ENCODE assay signal across 12 cellular contexts in the genomic region with DNA sequence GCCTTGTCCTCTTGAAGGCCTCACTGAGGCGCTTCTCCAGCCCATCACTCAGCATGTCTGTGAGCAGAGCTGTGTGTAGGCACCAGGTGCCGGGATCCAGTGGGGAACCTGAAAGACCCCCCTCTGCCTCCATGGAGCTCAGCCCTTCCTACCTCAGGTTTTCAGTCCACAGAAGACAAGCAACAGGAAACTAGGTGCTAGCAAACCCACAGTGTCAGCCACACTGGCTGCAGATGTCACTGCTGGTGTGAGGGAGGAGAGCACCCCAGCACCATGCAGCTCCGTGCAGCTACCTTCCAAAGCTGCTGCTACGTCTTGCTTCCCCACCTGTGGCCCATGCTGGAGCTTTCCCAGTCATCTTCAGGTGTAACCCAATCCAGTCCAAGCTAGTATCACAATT. TPM values are rescaled to one million over a fixed set of nuclear protein-coding genes. Genes with fewer than 3 reads are reported as not detected.
DNase-seq lines count a peak whose midpoint lies in the region; ATAC-seq and TF ChIP-seq lines count a peak whose summit lies in the region.
"Had no signal": no experiment of that assay in that cellular context is flagged by ENCODE, and none has a peak within 500 bp of the region (broad histone marks: within the 10 kb centered on the region; RNA-seq: fewer than 3 reads in every experiment).

No MANE protein-coding gene starts in this region.

- H3K27ac ChIP-seq in right cardiac atrium (ENCODE audit: low read length) (no peak overlapping the region), heart right ventricle (peak overlapping the region in 1 of 10 donors; percentile 85), thymus (ENCODE audit: low read depth) (peak overlapping the region; percentile 42), H9 (ENCODE audit: insufficient read length, low read depth, low read length) (no peak overlapping the region)
- H3K27ac ChIP-seq: foreskin keratinocyte had no signal

- H2AK5ac ChIP-seq in H9 (ENCODE audit: insufficient read length, low read length): no peak overlapping the region

- H3K27me3 Mint-ChIP-seq in activated CD4-positive, alpha-beta T cell treated with anti-CD3 and anti-CD28 coated beads, Interleukin-2, amount 10 ng/mL, durations not matched to agents 7 days and 5 days: no peaks in the 10 kb centered on the region
- H3K27me3 Mint-ChIP-seq in central memory CD8-positive, alpha-beta T cell: no peaks in the 10 kb centered on the region
- no peaks in the 10 kb centered on the region; the same call in none of the 2 replicates for H3K27me3 Mint-ChIP-seq in H9 (ENCODE audit: low read depth)

- H3K4ac ChIP-seq in H9 (ENCODE audit: low read depth, low read length): no peak overlapping the region

- no peak overlapping the region for H3K56ac ChIP-seq in H9 (ENCODE audit: insufficient read length, low read depth, low read length)

- H3K23ac ChIP-seq in H9 (ENCODE audit: insufficient read length, low read depth, low read length): no peak overlapping the region

- no peaks in the 10 kb centered on the region for H3K23me2 ChIP-seq in H9 (ENCODE audit: insufficient read length, low read depth, low read length, poor library complexity, severe bottlenecking)

- H2BK12ac ChIP-seq in H9 (ENCODE audit: insufficient read length, low read depth, low read length): no peak overlapping the region

- H3K18ac ChIP-seq in H9 (ENCODE audit: insufficient read length, low read depth, low read length): no peak overlapping the region

- peaks cover 50% of the 10 kb centered on the region for H3K36me3 Mint-ChIP-seq in activated CD4-positive, alpha-beta T cell treated with anti-CD3 and anti-CD28 coated beads, Interleukin-2, amount 10 ng/mL, durations not matched to agents 7 days and 5 days (ENCODE audit: low read depth)
- H3K36me3 Mint-ChIP-seq in central memory CD8-positive, alpha-beta T cell (ENCODE audit: insufficient read depth): peaks cover 26% of the 10 kb centered on the region
- no peaks in the 10 kb centered on the region for H3K36me3 Mint-ChIP-seq in H9 (ENCODE audit: insufficient read depth in 1 of 3, low read depth in 3 of 3)

- H3T11ph ChIP-seq in H9 (ENCODE audit: low read length): no peak overlapping the region

- no peak overlapping the region for H3K4me3 ChIP-seq in right cardiac atrium (ENCODE audit: low read length)
- H3K4me3 ChIP-seq in heart right ventricle: peak overlapping the region in 1 of 10 donors; percentile 10
- H3K4me3 ChIP-seq in thymus (ENCODE audit: low read length): no peak overlapping the region
- H3K4me3 ChIP-seq: MG63 had no signal

- H4K8ac ChIP-seq in H9 (replicated peaks; ENCODE audit: insufficient read length, low read depth, low read length): no peak overlapping the region

- no peak overlapping the region for H2AFZ ChIP-seq in H9 (ENCODE audit: low read length)

- no peak overlapping the region for H4K5ac ChIP-seq in H9 (ENCODE audit: insufficient read length, low read depth, low read length)

- H2BK5ac ChIP-seq in H9 (ENCODE audit: insufficient read length, low read length): no peak overlapping the region

- H3K4me1 ChIP-seq in right cardiac atrium (ENCODE audit: control insufficient read depth, insufficient read depth, low read length): no peaks in the 10 kb centered on the region
- H3K4me1 ChIP-seq in heart right ventricle: peaks cover 0 to 77% (median 9%) of the 10 kb centered on the region in 9 donors
- peaks cover 9% of the 10 kb centered on the region for H3K4me1 ChIP-seq in thymus (ENCODE audit: control insufficient read depth, insufficient read depth, low read length)
- no peaks in the 10 kb centered on the region for H3K4me1 ChIP-seq in H9 (ENCODE audit: insufficient read depth, low read length)
- H3K4me1 ChIP-seq: foreskin keratinocyte had no signal

- no peak overlapping the region for H4K91ac ChIP-seq in H9 (ENCODE audit: insufficient read length, low read depth, low read length)

- H3K4me1 Mint-ChIP-seq in activated CD4-positive, alpha-beta T cell treated with anti-CD3 and anti-CD28 coated beads, Interleukin-2, amount 10 ng/mL, durations not matched to agents 7 days and 5 days: peaks cover 86% of the 10 kb centered on the region
- peaks cover 89% of the 10 kb centered on the region for H3K4me1 Mint-ChIP-seq in central memory CD8-positive, alpha-beta T cell
- 0 out of 4 replicates have a peak, but pooled peaks cover 0 to 4% of the 10 kb centered on the region in 2 experiments for H3K4me1 Mint-ChIP-seq in H9

- H3K27me3 ChIP-seq in right cardiac atrium (ENCODE audit: control insufficient read depth, insufficient read depth): no peaks in the 10 kb centered on the region
- H3K27me3 ChIP-seq in heart right ventricle: no peaks in the 10 kb centered on the region
- H3K27me3 ChIP-seq in thymus (ENCODE audit: control insufficient read depth, insufficient read depth): no peaks in the 10 kb centered on the region
- H3K27me3 ChIP-seq in H9 (ENCODE audit: insufficient read depth, low read length): no peaks in the 10 kb centered on the region
- H3K27me3 ChIP-seq: foreskin keratinocyte, MG63 had no signal

- no peak overlapping the region for H2BK120ac ChIP-seq in H9 (ENCODE audit: low read depth, low read length, poor library complexity, severe bottlenecking)

- H3K27ac Mint-ChIP-seq in activated CD4-positive, alpha-beta T cell treated with anti-CD3 and anti-CD28 coated beads, Interleukin-2, amount 10 ng/mL, durations not matched to agents 7 days and 5 days: peak overlapping the region; percentile 93
- H3K27ac Mint-ChIP-seq in central memory CD8-positive, alpha-beta T cell (ENCODE audit: low read depth): peak overlapping the region; percentile 97
- H3K27ac Mint-ChIP-seq in H9: no peak overlapping the region

- no peaks in the 10 kb centered on the region for H3K9me3 Mint-ChIP-seq in activated CD4-positive, alpha-beta T cell treated with anti-CD3 and anti-CD28 coated beads, Interleukin-2, amount 10 ng/mL, durations not matched to agents 7 days and 5 days
- no peaks in the 10 kb centered on the region for H3K9me3 Mint-ChIP-seq in central memory CD8-positive, alpha-beta T cell
- H3K9me3 Mint-ChIP-seq in H9: no peaks in the 10 kb centered on the region

- no peaks in the 10 kb centered on the region for H3K9me3 ChIP-seq in right cardiac atrium (ENCODE audit: control insufficient read depth, low read length)
- no peaks in the 10 kb centered on the region for H3K9me3 ChIP-seq in heart right ventricle
- no peaks in the 10 kb centered on the region for H3K9me3 ChIP-seq in thymus (ENCODE audit: control insufficient read depth)
- no peaks in the 10 kb centered on the region for H3K9me3 ChIP-seq in H9 (ENCODE audit: control insufficient read depth, low read depth, low read length)
- H3K9me3 ChIP-seq: MG63 had no signal

- WGBS in right cardiac atrium: 70% methylated on average over 4 of the region's 4 CpGs
- 69 to 71% methylated on average over 4 of the region's 4 CpGs for WGBS in heart right ventricle, 2 donors
- 26% methylated on average over 4 of the region's 4 CpGs for WGBS in thymus
- no CpG with 5 or more reads among the region's 4 CpGs for WGBS in H9 (ENCODE audit: extremely low coverage, insufficient read length, low lambda C conversion rate)

- no peak for ATAC-seq in right cardiac atrium
- ATAC-seq in heart right ventricle: no peak
- ATAC-seq in central memory CD8-positive, alpha-beta T cell (replicated peaks; ENCODE audit: extremely low read depth, poor library complexity, severe bottlenecking): peak; percentile 81
- ATAC-seq in HG02642 (IDR thresholded peaks at IDR 0.05; ENCODE audit: poor library complexity, unreplicated experiment): no peak
- ATAC-seq: foreskin keratinocyte, Panc1 had no signal

- no peak overlapping the region for H2BK15ac ChIP-seq in H9 (ENCODE audit: low read depth, low read length)

- no peaks in the 10 kb centered on the region for H3K79me2 ChIP-seq in H9 (ENCODE audit: insufficient read depth, low read length)

- H3K4me3 Mint-ChIP-seq in activated CD4-positive, alpha-beta T cell treated with anti-CD3 and anti-CD28 coated beads, Interleukin-2, amount 10 ng/mL, durations not matched to agents 7 days and 5 days: peak overlapping the region; percentile 61
- peak overlapping the region; percentile 88 for H3K4me3 Mint-ChIP-seq in central memory CD8-positive, alpha-beta T cell
- H3K4me3 Mint-ChIP-seq in H9: no peak overlapping the region

- no peak overlapping the region for H3K4me2 ChIP-seq in H9 (ENCODE audit: insufficient read depth, insufficient read length, low read length)

- POLR2A ChIA-PET in activated CD4-positive, alpha-beta T cell treated with anti-CD3 and anti-CD28 coated beads, Interleukin-2, amount 10 ng/mL, durations not matched to agents 7 days and 5 days (lab: Charles Lee): interaction anchor here (0.7 kb wide), 1 partner anchor 28 kb away, joined by 3 read pairs; no protein-coding TSS in a partner anchor

- DNase-seq in right cardiac atrium: peak in 2 of 3 donors; percentile 18 to 25
- no peak for DNase-seq in heart right ventricle
- DNase-seq in activated CD4-positive, alpha-beta T cell treated with anti-CD3 and anti-CD28 coated beads, Interleukin-2, amount 10 ng/mL, durations not matched to agents 7 days and 5 days: peak; percentile 68
- DNase-seq in central memory CD8-positive, alpha-beta T cell (ENCODE audit: low spot score in 2 of 2): peak; percentile 41 to 64
- no peak for DNase-seq in H9
- no peak for DNase-seq in effector CD8-positive, alpha-beta T cell (lab: John Stamatoyannopoulos, UW)
- DNase-seq: foreskin keratinocyte, MG63, NCI-H226 had no signal

- TF ChIP-seq CTCF in heart right ventricle (IDR thresholded peaks at IDR 0.05) (no peak), H9 (conservative IDR thresholded peaks at IDR 0.05) (no peak)

- H3K9ac ChIP-seq in H9 (ENCODE audit: extremely low read depth, insufficient read length, low read length): no peak overlapping the region

- H4K20me1 ChIP-seq in H9 (ENCODE audit: control insufficient read depth, insufficient read depth, insufficient read length): no peaks in the 10 kb centered on the region

- CTCF ChIA-PET in activated CD4-positive, alpha-beta T cell treated with anti-CD3 and anti-CD28 coated beads, Interleukin-2, amount 10 ng/mL, durations not matched to agents 7 days and 5 days (lab: Charles Lee): interaction anchor here (1.0 to 4.3 kb wide), 9 partner anchors 9 to 82 kb away, joined by 3 to 18 read pairs (median 6); a partner anchor contains a TSS

- H3K36me3 ChIP-seq in heart right ventricle (peaks cover 0 to 5% (median 0%) of the 10 kb centered on the region in 9 donors), thymus (ENCODE audit: control insufficient read depth, insufficient read depth) (no peaks in the 10 kb centered on the region)
- H3K36me3 ChIP-seq: MG63 had no signal

- H3K14ac ChIP-seq in H9 (ENCODE audit: insufficient read depth, low read length): no peak overlapping the region

- H2BK20ac ChIP-seq in H9 (ENCODE audit: low read depth, low read length, poor library complexity, severe bottlenecking): no peak overlapping the region

- H3K79me1 ChIP-seq in H9 (ENCODE audit: insufficient read depth, low read depth, low read length, poor library complexity, severe bottlenecking): no peaks in the 10 kb centered on the region

- intact Hi-C loops in right cardiac atrium (cut with DNase I): no loop called here
- intact Hi-C loops in heart right ventricle (cut with DNase I): no loop called here

RNA-seq across cellular contexts. Expression of a gene that starts 17.9 kb away (rescaled TPM):
- total RNA-seq in right cardiac atrium (1 to 10 TPM; 2.9 to 6.0 (median 5.5) TPM), heart right ventricle (10 to 100 TPM in 1 of 10 donors, 1 to 10 TPM in 8, not detected in 1; 1.3 to 10.4 (median 2.9) TPM), H9 (2021) (1.1 and 1.8 TPM in 2 replicates)
- polyA plus RNA-seq in right cardiac atrium (1.9 TPM), heart right ventricle (1 to 10 TPM; 2.4 to 7.8 TPM), thymus (54.8 TPM)
- 100 to 1,000 TPM; 135 to 176 TPM for total RNA-seq in activated CD4-positive, alpha-beta T cell treated with anti-CD3 and anti-CD28 coated beads, Interleukin-2, amount 10 ng/mL, durations not matched to agents 7 days and 5 days

RNA-seq across cellular contexts. Expression of a gene that starts 58.0 kb away (rescaled TPM):
- total RNA-seq in right cardiac atrium (100 to 1,000 TPM; 124 to 135 (median 127) TPM), heart right ventricle (100 to 1,000 TPM in 5 of 10 donors, 10 to 100 TPM in 5; 82.6 to 118 (median 98.7) TPM), H9 (2021) (117 and 124 TPM in 2 replicates)
- polyA plus RNA-seq in right cardiac atrium (129 TPM), heart right ventricle (100 to 1,000 TPM in 1 of 2 donors, 10 to 100 TPM in 1; 52.2 to 159 TPM), thymus (127 TPM)
- 10 to 100 TPM; 14.5 to 16.7 TPM for total RNA-seq in activated CD4-positive, alpha-beta T cell treated with anti-CD3 and anti-CD28 coated beads, Interleukin-2, amount 10 ng/mL, durations not matched to agents 7 days and 5 days

Comparison
In these comparisons a context has a peak if more than half of its experiments do, and no peak if none do; other contexts are left out.
1. DNase-seq: peak in right cardiac atrium (2 of 3), activated CD4-positive, alpha-beta T cell treated with anti-CD3 and anti-CD28 coated beads, Interleukin-2, amount 10 ng/mL, durations not matched to agents 7 days and 5 days (single experiment) and central memory CD8-positive, alpha-beta T cell (2 of 2); none in heart right ventricle (0 of 2), H9 (single experiment) and effector CD8-positive, alpha-beta T cell (single experiment).
2. H3K27ac Mint-ChIP-seq: peak in activated CD4-positive, alpha-beta T cell treated with anti-CD3 and anti-CD28 coated beads, Interleukin-2, amount 10 ng/mL, durations not matched to agents 7 days and 5 days (single experiment) and central memory CD8-positive, alpha-beta T cell (single experiment); none in H9 (0 of 3).
3. H3K4me3 Mint-ChIP-seq: peak in activated CD4-positive, alpha-beta T cell treated with anti-CD3 and anti-CD28 coated beads, Interleukin-2, amount 10 ng/mL, durations not matched to agents 7 days and 5 days (single experiment) and central memory CD8-positive, alpha-beta T cell (single experiment); none in H9 (0 of 2).
4. RNA of a gene that starts 17.9 kb away (total RNA-seq): 135 to 176 TPM in activated CD4-positive, alpha-beta T cell treated with anti-CD3 and anti-CD28 coated beads, Interleukin-2, amount 10 ng/mL, durations not matched to agents 7 days and 5 days; 2.9 to 6.0 TPM in right cardiac atrium, 1.3 to 10.4 TPM in heart right ventricle and 1.1 to 1.8 TPM in H9; every median in the first group is over 10 times any median in the second.